12 cellular contexts compared by ENCODE assay signal in the genomic region with DNA sequence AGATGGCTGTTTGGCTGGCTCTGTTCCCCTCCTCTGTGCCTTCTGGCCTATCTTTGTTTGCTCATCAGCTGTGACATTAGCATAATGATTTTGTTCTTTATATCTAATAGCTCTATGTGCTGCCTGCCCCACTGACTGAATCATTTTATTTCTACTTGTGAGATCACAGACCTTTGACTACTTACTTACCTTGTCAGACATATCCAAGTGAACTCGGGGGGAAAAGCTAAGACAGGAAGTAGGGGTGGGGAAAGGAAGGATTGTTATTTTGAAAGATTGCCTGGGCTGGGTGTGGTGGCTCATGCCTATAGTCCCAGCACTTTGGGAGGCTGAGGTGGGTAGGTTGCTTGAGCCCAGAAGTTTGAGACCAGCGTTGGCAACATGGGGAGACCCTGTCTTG.
DNase-seq lines count a peak whose midpoint lies in the region; ATAC-seq and TF ChIP-seq lines count a peak whose summit lies in the region.
"Had no signal": no experiment of that assay in that cellular context is flagged by ENCODE, and none has a peak within 500 bp of the region (broad histone marks: within the 10 kb centered on the region; RNA-seq: fewer than 3 reads in every experiment).

No MANE protein-coding gene starts in this region.

- TF ChIP-seq POLR2A in GM18505 (IDR thresholded peaks at IDR 0.05; ENCODE audit: borderline replicate concordance, extremely low read depth, insufficient read depth, insufficient read length) = no peak

- peaks cover 65% of the 10 kb centered on the region for H3K4me1 Mint-ChIP-seq in Calu3 (ENCODE audit: low read depth, unreplicated experiment)

- H3K4me3 ChIP-seq in rectal smooth muscle tissue (ENCODE audit: low read length) = no peak overlapping the region

- no peak overlapping the region for H3K9ac ChIP-seq in rectal smooth muscle tissue (ENCODE audit: low read length)

- H3K36me3 Mint-ChIP-seq in Calu3 (ENCODE audit: insufficient read depth, unreplicated experiment) = peaks cover 18% of the 10 kb centered on the region

- H3K27ac ChIP-seq in VCaP (0 out of 2 replicates have a peak overlapping the region, but pooled peaks have one; percentile 11), foreskin keratinocyte (peak overlapping the region; percentile 95), rectal smooth muscle tissue (ENCODE audit: low read depth, low read length) (peak overlapping the region; percentile 78)

- TF ChIP-seq CTCF in Calu3 (IDR thresholded peaks at IDR 0.05; ENCODE audit: unreplicated experiment) = no peak
- TF ChIP-seq CTCF in VCaP (conservative IDR thresholded peaks at IDR 0.05) = no peak
- TF ChIP-seq CTCF in foreskin keratinocyte (conservative IDR thresholded peaks at IDR 0.05) = no peak

- intact Hi-C loops in Calu3 (cut with micrococcal nuclease; ENCODE audit: unreplicated experiment) = no loop called here

- no peaks in the 10 kb centered on the region for H3K36me3 ChIP-seq in rectal smooth muscle tissue (ENCODE audit: control insufficient read depth, insufficient read depth, low read length)

- DNase-seq in Calu3 = no peak
- peak; percentile 46 to 75 for DNase-seq in foreskin keratinocyte
- DNase-seq in NCI-H1105 (lab: John Stamatoyannopoulos, UW) = no peak
- DNase-seq: activated effector memory CD4-positive, alpha-beta T cell treated with Interleukin-2 at 50 U/mL for 16 hours; CD4-positive, alpha-beta T cell; glutamatergic neuron; NCI-H774 had no signal

- CTCF ChIA-PET in Calu3 (lab: Charles Lee) = interaction anchor here (0.9 to 1.0 kb wide), 2 partner anchors 19 to 76 kb away, joined by 3 to 4 read pairs; no protein-coding TSS in a partner anchor

- H3K27me3 Mint-ChIP-seq in Calu3 (ENCODE audit: unreplicated experiment) = no peaks in the 10 kb centered on the region
- H3K27me3 Mint-ChIP-seq: CD4-positive, alpha-beta T cell had no signal

- peak overlapping the region; percentile 26 for H3K4me3 Mint-ChIP-seq in Calu3 (ENCODE audit: low read depth, unreplicated experiment)
- H3K4me3 Mint-ChIP-seq: CD4-positive, alpha-beta T cell had no signal

- no peaks in the 10 kb centered on the region for H3K27me3 ChIP-seq in foreskin keratinocyte
- no peaks in the 10 kb centered on the region for H3K27me3 ChIP-seq in rectal smooth muscle tissue (ENCODE audit: control insufficient read depth, insufficient read depth, low read length)

- BruUV-seq in Calu3 (replicated peaks; lab: Mats Ljungman, UMichigan) = no TSS peak

- H3K27ac Mint-ChIP-seq in Calu3 (ENCODE audit: unreplicated experiment) = peak overlapping the region; percentile 77
- H3K27ac Mint-ChIP-seq: CD4-positive, alpha-beta T cell had no signal

- H3K4me1 ChIP-seq in foreskin keratinocyte (peaks cover 51% of the 10 kb centered on the region), rectal smooth muscle tissue (ENCODE audit: control insufficient read depth, insufficient read depth, low read length) (peaks cover 44% of the 10 kb centered on the region)

- ATAC-seq in foreskin keratinocyte (peak; percentile 16), HG02938 (IDR thresholded peaks at IDR 0.05; ENCODE audit: unreplicated experiment) (no peak), GM18505 (IDR thresholded peaks at IDR 0.05; ENCODE audit: unreplicated experiment) (no peak), HG03439 (IDR thresholded peaks at IDR 0.05; ENCODE audit: unreplicated experiment) (no peak)

- no peaks in the 10 kb centered on the region for H3K9me3 Mint-ChIP-seq in Calu3 (ENCODE audit: low read depth, unreplicated experiment)
- H3K9me3 Mint-ChIP-seq: CD4-positive, alpha-beta T cell had no signal

Comparison
In these comparisons a context has a peak if more than half of its experiments do, and no peak if none do; other contexts are left out.
1. DNase-seq: peak in foreskin keratinocyte (2 of 2); none in Calu3 (single experiment) and NCI-H1105 (single experiment).
2. H3K27ac ChIP-seq: peak in every context shown above with its lines; median percentile 95 in foreskin keratinocyte; 78 in rectal smooth muscle tissue; 11 in VCaP.